Comparison of ENCODE assay signal across 9 cellular contexts in the genomic region with DNA sequence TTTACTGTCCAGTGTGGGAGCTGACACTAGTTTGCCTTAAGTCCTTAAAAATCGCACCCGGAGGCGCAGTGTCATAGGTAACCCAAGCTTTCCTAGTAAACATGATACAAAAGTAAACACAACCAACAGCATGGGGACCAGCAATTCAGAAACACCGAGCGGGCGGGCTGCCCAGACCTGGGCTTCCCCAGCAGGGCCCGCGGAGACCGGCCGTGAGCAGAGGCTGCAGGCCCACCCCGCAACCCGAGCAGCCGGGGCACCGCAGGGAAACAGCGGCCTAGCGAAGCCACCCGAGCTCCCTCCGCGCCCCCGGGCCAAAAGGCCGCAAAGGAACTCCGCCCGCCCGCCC. TPM values are rescaled to one million over a fixed set of nuclear protein-coding genes. Genes with fewer than 3 reads are reported as not detected.
DNase-seq lines count a peak whose midpoint lies in the region; ATAC-seq lines count a peak whose summit lies in the region.
"Had no signal": no experiment of that assay in that cellular context is flagged by ENCODE, and none has a peak within 500 bp of the region (broad histone marks: within the 10 kb centered on the region; RNA-seq: fewer than 3 reads in every experiment).

No MANE protein-coding gene starts in this region.

- no peak overlapping the region for H3K27ac Mint-ChIP-seq in naive B cell
- H3K27ac Mint-ChIP-seq: activated naive CD4-positive, alpha-beta T cell treated with anti-CD3 and anti-CD28 coated beads, Interleukin-2, amount 50 U/mL, for 24 hours had no signal

- ATAC-seq in GM18508 (IDR thresholded peaks at IDR 0.05; ENCODE audit: insufficient read depth, unreplicated experiment) (peak; percentile 2), HG02642 (IDR thresholded peaks at IDR 0.05; ENCODE audit: poor library complexity, unreplicated experiment) (peak; percentile 48), naive B cell (ENCODE audit: low read depth in 2 of 2) (peak; percentile 42 to 46)

- H3K36me3 Mint-ChIP-seq in naive B cell: no peaks in the 10 kb centered on the region
- H3K36me3 Mint-ChIP-seq: activated naive CD4-positive, alpha-beta T cell treated with anti-CD3 and anti-CD28 coated beads, Interleukin-2, amount 50 U/mL, for 24 hours had no signal

- no peaks in the 10 kb centered on the region for H3K27me3 Mint-ChIP-seq in naive B cell
- H3K27me3 Mint-ChIP-seq: activated naive CD4-positive, alpha-beta T cell treated with anti-CD3 and anti-CD28 coated beads, Interleukin-2, amount 50 U/mL, for 24 hours had no signal

- H3K4me3 Mint-ChIP-seq in naive B cell: no peak overlapping the region
- H3K4me3 Mint-ChIP-seq: activated naive CD4-positive, alpha-beta T cell treated with anti-CD3 and anti-CD28 coated beads, Interleukin-2, amount 50 U/mL, for 24 hours had no signal

- no peaks in the 10 kb centered on the region for H3K9me3 Mint-ChIP-seq in naive B cell
- H3K9me3 Mint-ChIP-seq: activated naive CD4-positive, alpha-beta T cell treated with anti-CD3 and anti-CD28 coated beads, Interleukin-2, amount 50 U/mL, for 24 hours had no signal

- peaks cover 6 to 13% (median 8%) of the 10 kb centered on the region in 3 donors for H3K4me1 Mint-ChIP-seq in naive B cell

- DNase-seq in NCI-H2029 treated with DMSO at 0.1 percent for 48 hours (lab: John Stamatoyannopoulos, UW): peak; percentile 45
- peak; percentile 28 for DNase-seq in dedifferentiated amniotic fluid mesenchymal stem cell (ENCODE audit: extremely low spot score)
- no peak for DNase-seq in naive B cell
- DNase-seq in NCI-H1694 (lab: John Stamatoyannopoulos, UW): no peak
- DNase-seq in islet precursor cell: no peak
- no peak for DNase-seq in effector CD4-positive, alpha-beta T cell

RNA-seq across cellular contexts. Expression of gene TTC21B, which starts 0.3 kb away (rescaled TPM):
- 10 to 100 TPM in 3 of 6 donors, 1 to 10 TPM in 3; 7.6 to 14.5 (median 10.0) TPM for polyA plus RNA-seq in naive B cell (ENCODE audit: low read depth in 6 of 6)

Comparison
In these comparisons a context has a peak if more than half of its experiments do, and no peak if none do; other contexts are left out.
1. DNase-seq: peak in NCI-H2029 treated with DMSO at 0.1 percent for 48 hours (single experiment) and dedifferentiated amniotic fluid mesenchymal stem cell (single experiment); none in naive B cell (single experiment), NCI-H1694 (single experiment), islet precursor cell (single experiment) and effector CD4-positive, alpha-beta T cell (single experiment).
2. Peak in every context shown above with its lines, with median percentiles within 50 percentile points of each other: ATAC-seq.